In the genomic region with DNA sequence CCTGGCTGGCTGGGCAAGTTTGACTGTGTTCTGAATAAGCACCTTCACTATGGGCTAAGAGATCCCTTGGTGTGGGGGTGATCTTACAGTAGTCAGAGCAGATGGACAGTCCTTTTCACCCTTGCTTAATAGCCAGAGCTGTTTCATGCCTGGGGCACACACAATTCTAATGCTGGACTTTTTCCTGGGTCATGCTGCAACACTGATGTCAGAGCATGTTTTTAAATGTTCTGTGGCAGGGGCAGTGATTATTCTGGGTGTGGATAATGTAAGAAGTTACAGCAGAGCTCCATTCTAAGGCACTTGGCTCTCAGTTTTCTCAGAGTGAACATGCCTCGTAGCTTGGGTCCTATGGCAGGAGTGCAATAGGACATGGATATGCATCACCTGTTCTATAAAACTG, we compare ENCODE assay signal across 1 cellular context.
A peak's percentile ranks its signal among the peaks of the same experiment; 100 is the strongest.
TF ChIP-seq lines count a peak whose summit lies in the region.

No MANE protein-coding gene starts in this region.

TF ChIP-seq in H1, 55 proteins besides CTCF, POLR2A, EP300 and RAD21:
- TF ChIP-seq TCF12 (IDR thresholded peaks at IDR 0.05; ENCODE audit: low read depth, low read length) (no peak), TAF7 (optimal IDR thresholded peaks at IDR 0.05; ENCODE audit: borderline replicate concordance, low read depth, low read length) (peak; percentile 24), SIX5 (IDR thresholded peaks at IDR 0.05; ENCODE audit: low read depth, low read length) (no peak), POLR2AphosphoS5 (IDR thresholded peaks at IDR 0.05; ENCODE audit: low read depth, low read length) (peak; percentile 56; the same call in 1 of the 2 replicates)
